ENCODE assay signal across 8 cellular contexts in genomic region chr19:4730740-4731171, GRCh38. TPM values are rescaled to one million over a fixed set of nuclear protein-coding genes. Genes with fewer than 3 reads are reported as not detected.
A peak's percentile ranks its signal among the peaks of the same experiment; 100 is the strongest.
DNase-seq lines count a peak whose midpoint lies in the region; ATAC-seq and TF ChIP-seq lines count a peak whose summit lies in the region.

No MANE protein-coding gene starts in this region.

- in situ Hi-C loops in Panc1 (cut with HindIII; ENCODE audit: low pct_unique_long_range_greater_than_20kb, low sequenced_read_pairs) = no loop called here

- no peaks in the 10 kb centered on the region for H3K4me1 ChIP-seq in Panc1 (ENCODE audit: control insufficient read depth, insufficient read depth, low read length)

- no peaks in the 10 kb centered on the region for H3K9me3 Mint-ChIP-seq in activated naive CD4-positive, alpha-beta T cell treated with anti-CD3 and anti-CD28 coated beads for 36 hours
- H3K9me3 Mint-ChIP-seq in immature natural killer cell = no peaks in the 10 kb centered on the region

- DNase-seq in GM12865 (ENCODE audit: low read depth) = peak; percentile 54
- DNase-seq in Panc1 (ENCODE audit: low read depth, low spot score) = no peak
- DNase-seq in activated naive CD4-positive, alpha-beta T cell treated with anti-CD3 and anti-CD28 coated beads for 36 hours = peak; percentile 77
- DNase-seq in immature natural killer cell = peak; percentile 43 to 56 (median 44)
- peak; percentile 39 for DNase-seq in stimulated activated CD8-positive, alpha-beta memory T cell treated with anti-CD3 and anti-CD28 coated beads, Interleukin-4, amount 100 ng/mL, for 24 hours (ENCODE audit: low read depth)
- DNase-seq in SW 1271 (lab: John Stamatoyannopoulos, UW) = no peak
- no peak for DNase-seq in epidermal melanocyte (ENCODE audit: insufficient read length, low spot score)
- DNase-seq in SIG-M5 treated with dmso at 0.1 percent for 504 hours (lab: John Stamatoyannopoulos, UW; ENCODE audit: unreplicated experiment) = no peak

- BruUV-seq in Panc1 (replicated peaks; lab: Mats Ljungman, UMichigan) = no TSS peak

- no peaks in the 10 kb centered on the region for H3K9me3 ChIP-seq in Panc1 (ENCODE audit: control insufficient read depth, insufficient read depth, low read depth, low read length)

- H3K4me3 Mint-ChIP-seq in activated naive CD4-positive, alpha-beta T cell treated with anti-CD3 and anti-CD28 coated beads for 36 hours = no peak overlapping the region
- H3K4me3 Mint-ChIP-seq in immature natural killer cell = no peak overlapping the region

- CTCF ChIA-PET in Panc1 (lab: Charles Lee) = interaction anchor here (0.8 to 1.0 kb wide), 2 partner anchors 60 to 61 kb away, joined by 3 read pairs; partner anchors contain the start of gene FEM1A
- CTCF ChIA-PET in activated naive CD4-positive, alpha-beta T cell treated with anti-CD3 and anti-CD28 coated beads for 36 hours (lab: Charles Lee) = interaction anchor here (0.8 to 4.2 kb wide), 3 partner anchors 52 to 73 kb away, joined by 3 to 26 read pairs (median 12); partner anchors contain the start of gene FEM1A

- intact Hi-C loops in Panc1 (cut with micrococcal nuclease; ENCODE audit: unreplicated experiment) = loop anchor here (5.0 kb wide), 1 partner anchor 77 kb away; no protein-coding TSS in a partner anchor
- intact Hi-C loops in activated naive CD4-positive, alpha-beta T cell treated with anti-CD3 and anti-CD28 coated beads for 36 hours (cut with micrococcal nuclease) = no loop called here

- POLR2A ChIA-PET in Panc1 (lab: Charles Lee) = no interaction called here

- peak; percentile 66 for TF ChIP-seq CTCF in GM12865 (IDR thresholded peaks at IDR 0.05; ENCODE audit: insufficient read depth, low read depth, low read length, missing control alignments)
- TF ChIP-seq CTCF in Panc1 (IDR thresholded peaks at IDR 0.05) = peak; percentile 71

- H3K36me3 ChIP-seq in Panc1 (ENCODE audit: control insufficient read depth, insufficient read depth, low read length) = no peaks in the 10 kb centered on the region

- peak; percentile 49; the same call in 1 of the 2 replicates for ATAC-seq in Panc1

- H3K27me3 Mint-ChIP-seq in activated naive CD4-positive, alpha-beta T cell treated with anti-CD3 and anti-CD28 coated beads for 36 hours (ENCODE audit: low read depth) = no peaks in the 10 kb centered on the region
- peaks cover 0 to 3% (median 3%) of the 10 kb centered on the region in 3 donors for H3K27me3 Mint-ChIP-seq in immature natural killer cell (ENCODE audit: low read depth in 3 of 3)

- no peak overlapping the region for H3K27ac Mint-ChIP-seq in activated naive CD4-positive, alpha-beta T cell treated with anti-CD3 and anti-CD28 coated beads for 36 hours
- peak overlapping the region in 1 of 6 donors; percentile 44 for H3K27ac Mint-ChIP-seq in immature natural killer cell

- no peak overlapping the region for H3K4me3 ChIP-seq in GM12865 (ENCODE audit: low read depth, low read length)
- no peak overlapping the region for H3K4me3 ChIP-seq in Panc1 (ENCODE audit: low read depth in 2 of 2, low read length in 2 of 2)

- no peaks in the 10 kb centered on the region for H3K36me3 Mint-ChIP-seq in activated naive CD4-positive, alpha-beta T cell treated with anti-CD3 and anti-CD28 coated beads for 36 hours (ENCODE audit: low read depth)
- H3K36me3 Mint-ChIP-seq in immature natural killer cell = no peaks in the 10 kb centered on the region

- peaks cover 8% of the 10 kb centered on the region for H3K4me1 Mint-ChIP-seq in activated naive CD4-positive, alpha-beta T cell treated with anti-CD3 and anti-CD28 coated beads for 36 hours (ENCODE audit: low read depth)
- H3K4me1 Mint-ChIP-seq in immature natural killer cell = peaks cover 4 to 7% of the 10 kb centered on the region in 2 donors

- H3K27ac ChIP-seq in Panc1 (ENCODE audit: low read length) = no peak overlapping the region

- no peaks in the 10 kb centered on the region for H3K27me3 ChIP-seq in Panc1 (ENCODE audit: control insufficient read depth, insufficient read depth, low read length)

RNA-seq across cellular contexts. Expression of gene DPP9, which starts 7.1 kb away (rescaled TPM):
- total RNA-seq in Panc1 (2021; ENCODE audit: unreplicated experiment) = 108 TPM
- polyA plus RNA-seq in Panc1 (2012; ENCODE audit: insufficient read length) = 91.4 TPM
- total RNA-seq in activated naive CD4-positive, alpha-beta T cell treated with anti-CD3 and anti-CD28 coated beads for 36 hours = 10 to 100 TPM; 40.8 to 41.9 TPM
- polyA plus RNA-seq in immature natural killer cell = 10 to 100 TPM; 17.8 to 81.6 (median 25.0) TPM

Comparison
In these comparisons a context has a peak if more than half of its experiments do, and no peak if none do; other contexts are left out.
1. DNase-seq: peak in GM12865 (single experiment), activated naive CD4-positive, alpha-beta T cell treated with anti-CD3 and anti-CD28 coated beads for 36 hours (single experiment), immature natural killer cell (3 of 3) and stimulated activated CD8-positive, alpha-beta memory T cell treated with anti-CD3 and anti-CD28 coated beads, Interleukin-4, amount 100 ng/mL, for 24 hours (single experiment); none in Panc1 (single experiment), SW 1271 (0 of 2), epidermal melanocyte (single experiment) and SIG-M5 treated with dmso at 0.1 percent for 504 hours (single experiment).